Comparison of ENCODE assay signal across 1 cellular context in genomic region chr12:131095826-131096680, GRCh38.
TF ChIP-seq lines count a peak whose summit lies in the region.

No MANE protein-coding gene starts in this region.

TF ChIP-seq in K562, 482 proteins besides CTCF, POLR2A, EP300 and RAD21:
- no peak for TF ChIP-seq HMGN3 (IDR thresholded peaks at IDR 0.05; ENCODE audit: borderline replicate concordance, extremely low read depth, insufficient read length, low read depth, low read length)
- no peak for TF ChIP-seq SMAD3 (CRISPR knock-in tag; conservative IDR thresholded peaks at IDR 0.05)
- TF ChIP-seq ZBTB33 (CRISPR knock-in tag; IDR thresholded peaks at IDR 0.05), result 0 out of 2 replicates have a peak, but pooled peaks have one; percentile 25
- TF ChIP-seq HLTF (IDR thresholded peaks at IDR 0.05), result no peak
TF ChIP-seq in K562: peak in this region for 1.
